ENCODE assay signal across 19 cellular contexts in genomic region chr18:42157878-42158277, GRCh38.
DNase-seq lines count a peak whose midpoint lies in the region; ATAC-seq and TF ChIP-seq lines count a peak whose summit lies in the region.
"Had no signal": no experiment of that assay in that cellular context is flagged by ENCODE, and none has a peak within 500 bp of the region (broad histone marks: within the 10 kb centered on the region; RNA-seq: fewer than 3 reads in every experiment).

No MANE protein-coding gene starts in this region.

- DNase-seq in DMS 273 treated with DMSO at 0.1 percent for 48 hours (lab: John Stamatoyannopoulos, UW), result peak; percentile 96
- DNase-seq in NCI-H446 (lab: John Stamatoyannopoulos, UW), result peak; percentile 91 to 98
- peak; percentile 94 for DNase-seq in WERI-Rb-1
- peak; percentile 7 for DNase-seq in medulla oblongata (ENCODE audit: extremely low spot score)
- no peak for DNase-seq in NCI-H146 treated with DMSO at 0.1 percent for 48 hours (lab: John Stamatoyannopoulos, UW; ENCODE audit: unreplicated experiment)
- DNase-seq in NCI-H1092 treated with DMSO at 0.1 percent for 48 hours (lab: John Stamatoyannopoulos, UW), result no peak
- DNase-seq in COLO668 (lab: John Stamatoyannopoulos, UW; ENCODE audit: unreplicated experiment), result no peak
- DNase-seq: CD8-positive, alpha-beta T cell; DND-41; GM23248; NCI-H1105; NCI-H1930; PC-9 had no signal

- no peak for ATAC-seq in HG02884 (IDR thresholded peaks at IDR 0.05; ENCODE audit: unreplicated experiment)
- ATAC-seq: A549; CD8-positive, alpha-beta T cell; K562 had no signal

- H3K9me3 ChIP-seq in WERI-Rb-1 (ENCODE audit: severe bottlenecking), result no peaks in the 10 kb centered on the region
- H3K9me3 ChIP-seq: A549, BLaER1, HAP-1, SJSA1 had no signal

- no peak for TF ChIP-seq CTCF in WERI-Rb-1 (IDR thresholded peaks at IDR 0.05; ENCODE audit: low read depth, low read length)

- H3K27me3 ChIP-seq in WERI-Rb-1 (ENCODE audit: insufficient read depth, low read depth, severe bottlenecking), result no peaks in the 10 kb centered on the region
- H3K27me3 ChIP-seq: BLaER1, SJSA1 had no signal

- peak overlapping the region; percentile 75; the same call in 1 of the 2 replicates for H3K4me3 ChIP-seq in WERI-Rb-1 (ENCODE audit: low read depth, low read length)
- H3K4me3 ChIP-seq: A549, BLaER1, GM23248, HAP-1, K562, PC-9, SJSA1 had no signal

- peaks cover 9% of the 10 kb centered on the region for H3K36me3 ChIP-seq in WERI-Rb-1
- H3K36me3 ChIP-seq: BLaER1, HAP-1, SJSA1 had no signal

- peak overlapping the region; percentile 97 for H3K27ac ChIP-seq in WERI-Rb-1
- H3K27ac ChIP-seq: A549, BLaER1, GM23248, PC-9, SJSA1 had no signal

Comparison
In these comparisons a context has a peak if more than half of its experiments do, and no peak if none do; other contexts are left out.
1. DNase-seq: peak in DMS 273 treated with DMSO at 0.1 percent for 48 hours (single experiment), NCI-H446 (2 of 2), WERI-Rb-1 (single experiment) and medulla oblongata (single experiment); none in NCI-H146 treated with DMSO at 0.1 percent for 48 hours (single experiment), NCI-H1092 treated with DMSO at 0.1 percent for 48 hours (single experiment) and COLO668 (single experiment).